Comparison of ENCODE assay signal across 24 cellular contexts in genomic region chr6:144602523-144603180, GRCh38.
DNase-seq lines count a peak whose midpoint lies in the region; ATAC-seq and TF ChIP-seq lines count a peak whose summit lies in the region.
"Had no signal": no experiment of that assay in that cellular context is flagged by ENCODE, and none has a peak within 500 bp of the region (broad histone marks: within the 10 kb centered on the region; RNA-seq: fewer than 3 reads in every experiment).

No MANE protein-coding gene starts in this region.

- no peaks in the 10 kb centered on the region for H3K9me3 ChIP-seq in naive thymus-derived CD4-positive, alpha-beta T cell (ENCODE audit: control insufficient read depth in 2 of 3, low read length in 3 of 3)
- H3K9me3 ChIP-seq in mucosa of descending colon = no peaks in the 10 kb centered on the region
- H3K9me3 ChIP-seq: MG63 had no signal

- peaks cover 8% of the 10 kb centered on the region for H3K9me3 Mint-ChIP-seq in activated CD8-positive, alpha-beta memory T cell treated with anti-CD3 and anti-CD28 coated beads, Interleukin-2, amount 10 ng/mL, durations not matched to agents 7 days and 5 days (ENCODE audit: low read depth)
- peaks cover 14% of the 10 kb centered on the region; the same call in 2 of the 3 replicates for H3K9me3 Mint-ChIP-seq in GM23338
- H3K9me3 Mint-ChIP-seq in activated T-helper 17 cell treated with anti-CD3 and anti-CD28 coated beads, Interleukin-2, amount 50 U/mL, for 72 hours = peaks cover 6% of the 10 kb centered on the region
- peaks cover 0 to 15% (median 1%) of the 10 kb centered on the region in 11 donors for H3K9me3 Mint-ChIP-seq in naive thymus-derived CD4-positive, alpha-beta T cell
- peaks cover 17% of the 10 kb centered on the region; the same call in 1 of the 2 replicates for H3K9me3 Mint-ChIP-seq in HFFc6

- no peak overlapping the region for H3K4me3 ChIP-seq in GM23338
- no peak overlapping the region for H3K4me3 ChIP-seq in naive thymus-derived CD4-positive, alpha-beta T cell (ENCODE audit: low read length)
- H3K4me3 ChIP-seq in mucosa of descending colon = no peak overlapping the region
- H3K4me3 ChIP-seq: BLaER1 treated with 17β-estradiol and CSF1 and Interleukin-3, amounts not matched to agents 10 nM and 100 nM; esophagus squamous epithelium; gastroesophageal sphincter; MG63; tibial artery had no signal

- no peaks in the 10 kb centered on the region for H3K9me2 ChIP-seq in GM23338 (ENCODE audit: insufficient read depth)

- H2AFZ ChIP-seq in GM23338 = no peak overlapping the region

- POLR2A ChIA-PET in naive thymus-derived CD4-positive, alpha-beta T cell (lab: Charles Lee) = no interaction called here

- no peak overlapping the region for H3K4me3 Mint-ChIP-seq in activated CD8-positive, alpha-beta memory T cell treated with anti-CD3 and anti-CD28 coated beads, Interleukin-2, amount 10 ng/mL, durations not matched to agents 7 days and 5 days
- H3K4me3 Mint-ChIP-seq in GM23338 (no peak overlapping the region), HFFc6 (no peak overlapping the region)
- H3K4me3 Mint-ChIP-seq in activated T-helper 17 cell treated with anti-CD3 and anti-CD28 coated beads, Interleukin-2, amount 50 U/mL, for 72 hours = no peak overlapping the region
- H3K4me3 Mint-ChIP-seq in naive thymus-derived CD4-positive, alpha-beta T cell = peak overlapping the region in 9 of 10 donors; percentile 6 to 60 (median 32)
- H3K4me3 Mint-ChIP-seq: IgD-negative memory B cell; nephron; stimulated activated memory B cell treated with anti-CD40 and anti-IgM and Interleukin-4, amounts not matched to agents 10 μg/mL and 1 μg/mL and 100 μg/mL, for 72 hours had no signal

- H3K4me1 ChIP-seq in GM23338 (ENCODE audit: insufficient read depth) (peaks cover 31% of the 10 kb centered on the region), mucosa of descending colon (ENCODE audit: low read depth) (no peaks in the 10 kb centered on the region)
- H3K4me1 ChIP-seq in naive thymus-derived CD4-positive, alpha-beta T cell (ENCODE audit: control insufficient read depth in 2 of 2, insufficient read depth in 2 of 2, low read length in 2 of 2) = peaks cover 3 to 15% of the 10 kb centered on the region in 2 donors
- H3K4me1 ChIP-seq: esophagus squamous epithelium, gastroesophageal sphincter, tibial artery had no signal

- H3K36me3 Mint-ChIP-seq in activated CD8-positive, alpha-beta memory T cell treated with anti-CD3 and anti-CD28 coated beads, Interleukin-2, amount 10 ng/mL, durations not matched to agents 7 days and 5 days = peaks cover 48% of the 10 kb centered on the region
- H3K36me3 Mint-ChIP-seq in GM23338 (ENCODE audit: low read depth) = peaks cover 36% of the 10 kb centered on the region
- peaks cover 12% of the 10 kb centered on the region for H3K36me3 Mint-ChIP-seq in activated T-helper 17 cell treated with anti-CD3 and anti-CD28 coated beads, Interleukin-2, amount 50 U/mL, for 72 hours (ENCODE audit: low read depth)
- peaks cover 6 to 53% (median 48%) of the 10 kb centered on the region in 5 donors for H3K36me3 Mint-ChIP-seq in naive thymus-derived CD4-positive, alpha-beta T cell
- H3K36me3 Mint-ChIP-seq in HFFc6 (ENCODE audit: low read depth) = peaks cover 34% of the 10 kb centered on the region

- no peaks in the 10 kb centered on the region for H4K20me1 ChIP-seq in GM23338 (replicated peaks; ENCODE audit: insufficient read depth)
- H4K20me1 ChIP-seq: BLaER1 treated with 17β-estradiol and CSF1 and Interleukin-3, amounts not matched to agents 10 nM and 100 nM had no signal

- H3K4me2 ChIP-seq in GM23338 = no peak overlapping the region
- H3K4me2 ChIP-seq: BLaER1 treated with 17β-estradiol and CSF1 and Interleukin-3, amounts not matched to agents 10 nM and 100 nM had no signal

- H3K36me3 ChIP-seq in GM23338 (ENCODE audit: insufficient read depth) (peaks cover 10% of the 10 kb centered on the region; the same call in 1 of the 2 replicates), mucosa of descending colon (ENCODE audit: low read depth) (no peaks in the 10 kb centered on the region)
- no peaks in the 10 kb centered on the region for H3K36me3 ChIP-seq in naive thymus-derived CD4-positive, alpha-beta T cell (ENCODE audit: control insufficient read depth in 2 of 3, insufficient read depth in 3 of 3, low read length in 3 of 3)
- H3K36me3 ChIP-seq: MG63 had no signal

- no peaks in the 10 kb centered on the region for H3K27me3 Mint-ChIP-seq in activated CD8-positive, alpha-beta memory T cell treated with anti-CD3 and anti-CD28 coated beads, Interleukin-2, amount 10 ng/mL, durations not matched to agents 7 days and 5 days
- peaks cover 2% of the 10 kb centered on the region for H3K27me3 Mint-ChIP-seq in GM23338 (ENCODE audit: insufficient read depth, low read depth, poor library complexity)
- H3K27me3 Mint-ChIP-seq in activated T-helper 17 cell treated with anti-CD3 and anti-CD28 coated beads, Interleukin-2, amount 50 U/mL, for 72 hours = no peaks in the 10 kb centered on the region
- H3K27me3 Mint-ChIP-seq in naive thymus-derived CD4-positive, alpha-beta T cell = no peaks in the 10 kb centered on the region
- no peaks in the 10 kb centered on the region for H3K27me3 Mint-ChIP-seq in HFFc6 (ENCODE audit: insufficient read depth)
- H3K27me3 Mint-ChIP-seq: IgD-negative memory B cell; stimulated activated memory B cell treated with anti-CD40 and anti-IgM and Interleukin-4, amounts not matched to agents 10 μg/mL and 1 μg/mL and 100 μg/mL, for 72 hours had no signal

- H3K27me3 ChIP-seq in GM23338 (ENCODE audit: insufficient read depth) = no peaks in the 10 kb centered on the region
- H3K27me3 ChIP-seq in naive thymus-derived CD4-positive, alpha-beta T cell (ENCODE audit: control insufficient read depth in 2 of 2, insufficient read depth in 2 of 2, low read length in 2 of 2) = no peaks in the 10 kb centered on the region
- H3K27me3 ChIP-seq: BLaER1 treated with 17β-estradiol and CSF1 and Interleukin-3, amounts not matched to agents 10 nM and 100 nM; esophagus squamous epithelium; gastroesophageal sphincter; MG63; tibial artery had no signal

- peaks cover 42% of the 10 kb centered on the region for H3K4me1 Mint-ChIP-seq in activated CD8-positive, alpha-beta memory T cell treated with anti-CD3 and anti-CD28 coated beads, Interleukin-2, amount 10 ng/mL, durations not matched to agents 7 days and 5 days
- H3K4me1 Mint-ChIP-seq in GM23338 (peaks cover 15% of the 10 kb centered on the region), HFFc6 (ENCODE audit: low read depth) (peaks cover 11% of the 10 kb centered on the region)
- peaks cover 29% of the 10 kb centered on the region for H3K4me1 Mint-ChIP-seq in activated T-helper 17 cell treated with anti-CD3 and anti-CD28 coated beads, Interleukin-2, amount 50 U/mL, for 72 hours
- peaks cover 33 to 83% (median 65%) of the 10 kb centered on the region in 7 donors for H3K4me1 Mint-ChIP-seq in naive thymus-derived CD4-positive, alpha-beta T cell
- H3K4me1 Mint-ChIP-seq: nephron; stimulated activated memory B cell treated with anti-CD40 and anti-IgM and Interleukin-4, amounts not matched to agents 10 μg/mL and 1 μg/mL and 100 μg/mL, for 72 hours had no signal

- intact Hi-C loops in naive thymus-derived CD4-positive, alpha-beta T cell (cut with micrococcal nuclease) = loop anchor here in 1 of 2 donors (1.0 to 5.0 kb wide), 2 partner anchors 19 to 70 kb away; no protein-coding TSS in a partner anchor
- intact Hi-C loops in mucosa of descending colon (cut with DNase I, micrococcal nuclease) = no loop called here

- TF ChIP-seq CTCF in GM23338 (conservative IDR thresholded peaks at IDR 0.05; ENCODE audit: low read depth in 2 of 2) (no peak), mucosa of descending colon (IDR thresholded peaks at IDR 0.05) (no peak), HFFc6 (IDR thresholded peaks at IDR 0.05) (no peak)

- DNase-seq in activated CD8-positive, alpha-beta memory T cell treated with anti-CD3 and anti-CD28 coated beads, Interleukin-2, amount 10 ng/mL, durations not matched to agents 7 days and 5 days = no peak
- DNase-seq in activated CD8-positive, alpha-beta memory T cell treated with anti-CD3 and anti-CD28 coated beads, Interleukin-2, amount 50 U/mL, for 4 hours = no peak
- DNase-seq in GM23338 (ENCODE audit: low spot score) = no peak
- DNase-seq in naive thymus-derived CD4-positive, alpha-beta T cell = peak in 1 of 9 donors; percentile 9
- DNase-seq in iPS-NIHi11 (ENCODE audit: low spot score) = no peak
- DNase-seq in mucosa of descending colon = no peak
- no peak for DNase-seq in HFFc6
- DNase-seq: activated T-cell treated with anti-CD3 and anti-CD28 coated beads for 4 hours; cerebellar nuclear complex; effector CD8-positive, alpha-beta T cell; esophagus squamous epithelium; mesenchymal stem cell; MG63; NCI-H1436; NCI-H524; T-helper 9 cell; tibial artery had no signal

- CTCF ChIA-PET in activated CD8-positive, alpha-beta memory T cell treated with anti-CD3 and anti-CD28 coated beads, Interleukin-2, amount 10 ng/mL, durations not matched to agents 7 days and 5 days (lab: Charles Lee) = interaction anchor here (1.0 kb wide), 1 partner anchor 20 kb away, joined by 3 read pairs; no protein-coding TSS in a partner anchor
- CTCF ChIA-PET in naive thymus-derived CD4-positive, alpha-beta T cell (lab: Charles Lee) = no interaction called here

- 0 out of 2 replicates have a peak overlapping the region, but pooled peaks have one; percentile 10 for H3K27ac ChIP-seq in GM23338 (ENCODE audit: low read depth)
- no peak overlapping the region for H3K27ac ChIP-seq in naive thymus-derived CD4-positive, alpha-beta T cell (ENCODE audit: low read depth, low read length)
- H3K27ac ChIP-seq: BLaER1 treated with 17β-estradiol and CSF1 and Interleukin-3, amounts not matched to agents 10 nM and 100 nM; esophagus squamous epithelium; gastroesophageal sphincter; tibial artery had no signal

- no peaks in the 10 kb centered on the region for H3F3A ChIP-seq in GM23338 (replicated peaks; ENCODE audit: low read depth)

- peak; percentile 76 for ATAC-seq in activated CD8-positive, alpha-beta memory T cell treated with anti-CD3 and anti-CD28 coated beads, Interleukin-2, amount 10 ng/mL, durations not matched to agents 7 days and 5 days
- ATAC-seq in GM23338 (no peak), mucosa of descending colon (no peak)
- peak; percentile 87 for ATAC-seq in activated T-helper 17 cell treated with anti-CD3 and anti-CD28 coated beads, Interleukin-2, amount 50 U/mL, for 72 hours (replicated peaks)
- no peak for ATAC-seq in naive thymus-derived CD4-positive, alpha-beta T cell
- ATAC-seq: gastroesophageal sphincter; sciatic nerve; stimulated activated memory B cell treated with anti-CD40 and anti-IgM and Interleukin-4, amounts not matched to agents 10 μg/mL and 1 μg/mL and 100 μg/mL, for 72 hours had no signal

- H3K79me2 ChIP-seq in GM23338 (replicated peaks; ENCODE audit: insufficient read depth) = peaks cover 63% of the 10 kb centered on the region

- H3K27ac Mint-ChIP-seq in activated CD8-positive, alpha-beta memory T cell treated with anti-CD3 and anti-CD28 coated beads, Interleukin-2, amount 10 ng/mL, durations not matched to agents 7 days and 5 days = peak overlapping the region; percentile 65
- no peak overlapping the region for H3K27ac Mint-ChIP-seq in GM23338
- no peak overlapping the region for H3K27ac Mint-ChIP-seq in activated T-helper 17 cell treated with anti-CD3 and anti-CD28 coated beads, Interleukin-2, amount 50 U/mL, for 72 hours
- H3K27ac Mint-ChIP-seq in naive thymus-derived CD4-positive, alpha-beta T cell = peak overlapping the region in 1 of 9 donors; percentile 20
- H3K27ac Mint-ChIP-seq in HFFc6 = no peak overlapping the region
- H3K27ac Mint-ChIP-seq: IgD-negative memory B cell; nephron; stimulated activated memory B cell treated with anti-CD40 and anti-IgM and Interleukin-4, amounts not matched to agents 10 μg/mL and 1 μg/mL and 100 μg/mL, for 72 hours had no signal

Comparison
In these comparisons a context has a peak if more than half of its experiments do, and no peak if none do; other contexts are left out.
1. ATAC-seq: peak in activated CD8-positive, alpha-beta memory T cell treated with anti-CD3 and anti-CD28 coated beads, Interleukin-2, amount 10 ng/mL, durations not matched to agents 7 days and 5 days (single experiment) and activated T-helper 17 cell treated with anti-CD3 and anti-CD28 coated beads, Interleukin-2, amount 50 U/mL, for 72 hours (single experiment); none in GM23338 (single experiment), naive thymus-derived CD4-positive, alpha-beta T cell (single experiment) and mucosa of descending colon (single experiment).
2. H3K4me3 Mint-ChIP-seq: peak in naive thymus-derived CD4-positive, alpha-beta T cell (9 of 10); none in activated CD8-positive, alpha-beta memory T cell treated with anti-CD3 and anti-CD28 coated beads, Interleukin-2, amount 10 ng/mL, durations not matched to agents 7 days and 5 days (single experiment), GM23338 (single experiment), activated T-helper 17 cell treated with anti-CD3 and anti-CD28 coated beads, Interleukin-2, amount 50 U/mL, for 72 hours (single experiment) and HFFc6 (single experiment).